Comparison of ENCODE assay signal across 8 cellular contexts in the genomic region with DNA sequence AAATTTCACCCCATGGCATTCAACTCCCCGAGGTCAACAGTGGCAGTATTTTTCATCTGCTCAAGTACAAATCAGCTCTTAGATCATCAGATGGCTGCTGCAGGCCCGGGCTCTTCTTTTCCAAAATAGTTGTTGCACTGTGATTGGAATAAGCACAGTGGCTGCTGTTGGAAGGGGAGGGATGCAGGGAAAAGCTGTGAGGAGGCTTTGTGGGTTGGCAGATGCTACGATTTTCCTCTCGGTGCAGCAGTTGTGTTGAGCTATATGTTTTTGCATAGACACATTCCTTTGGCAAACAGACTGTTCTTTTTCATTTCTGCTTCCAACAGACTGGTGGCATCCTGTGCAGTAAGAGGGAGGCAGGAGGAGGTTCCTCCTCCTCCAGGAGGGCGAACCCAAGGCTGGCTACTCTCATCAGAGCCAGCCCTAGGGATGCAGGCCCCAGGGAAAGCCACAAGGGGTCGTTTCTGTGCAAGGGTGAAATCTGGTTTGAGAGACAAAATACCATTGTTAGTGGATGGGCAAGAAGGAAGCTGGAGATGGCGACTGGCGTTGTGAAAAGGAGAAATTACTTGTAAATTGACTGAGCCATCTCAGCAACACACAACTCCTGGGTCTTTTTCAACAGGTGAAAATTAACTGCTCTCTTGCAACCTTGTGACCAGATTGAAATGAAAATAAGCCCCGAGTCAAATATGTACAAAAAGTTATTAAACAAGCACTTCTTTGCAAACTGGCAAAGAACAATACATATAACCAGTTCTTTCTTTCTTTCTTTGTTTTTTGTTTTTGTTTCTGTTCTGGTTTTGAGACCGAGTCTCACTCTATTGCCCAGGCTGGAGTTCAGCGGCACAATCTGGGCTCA. TPM values are rescaled to one million over a fixed set of nuclear protein-coding genes. Genes with fewer than 3 reads are reported as not detected.
DNase-seq lines count a peak whose midpoint lies in the region; ATAC-seq, FAIRE-seq and TF ChIP-seq lines count a peak whose summit lies in the region.

No MANE protein-coding gene starts in this region.

- TF ChIP-seq POLR2A in K562 (conservative IDR thresholded peaks at IDR 0.05): no peak

- H3K4me2 ChIP-seq in K562 (ENCODE audit: insufficient read depth, low read length): no peak overlapping the region

- H3K9ac ChIP-seq in K562 (ENCODE audit: insufficient read depth in 1 of 2, low read depth in 2 of 2, low read length in 2 of 2): no peak overlapping the region

- TF ChIP-seq EP300 in K562 (IDR thresholded peaks at IDR 0.05; ENCODE audit: low read length): no peak

- WGBS in K562 (ENCODE audit: insufficient coverage, low coverage, missing lambda C conversion rate): 1% methylated on average over 11 of the region's 11 CpGs
- no CpG with 5 or more reads among the region's 11 CpGs for WGBS in iPS DF 6.9 (ENCODE audit: insufficient coverage, insufficient read length)

- no peak overlapping the region for H3K4me3 ChIP-seq in BE2C (ENCODE audit: low read depth, low read length)
- no peak overlapping the region for H3K4me3 ChIP-seq in K562
- H3K4me3 ChIP-seq in iPS DF 6.9 (ENCODE audit: low read length): no peak overlapping the region

- in situ Hi-C loops in K562 (cut with MboI): no loop called here

- ATAC-seq in GM19467 (IDR thresholded peaks at IDR 0.05; ENCODE audit: unreplicated experiment) (peak; percentile 58), K562 (peak; percentile 93)

- peak; percentile 83 for TF ChIP-seq CTCF in BE2C (IDR thresholded peaks at IDR 0.05; ENCODE audit: low read depth, low read length)
- TF ChIP-seq CTCF in K562 (IDR thresholded peaks at IDR 0.05 in 2 of 3, conservative IDR thresholded peaks at IDR 0.05 in 1 of 3; ENCODE audit: insufficient read depth in 2 of 3, low read depth in 1 of 3, low read length in 3 of 3): peak; percentile 71 to 75 (median 74)

- H3K27ac ChIP-seq in K562 (ENCODE audit: extremely low read depth, low read depth, low read length) (no peak overlapping the region), iPS DF 6.9 (ENCODE audit: low read length) (no peak overlapping the region)

- no TSS peak for BruUV-seq in K562 (replicated peaks; lab: Mats Ljungman, UMichigan)

- H3K79me2 ChIP-seq in K562 (ENCODE audit: control insufficient read depth, insufficient read depth, low read length): no peaks in the 10 kb centered on the region

- H4K20me1 ChIP-seq in K562 (replicated peaks; ENCODE audit: control insufficient read depth, insufficient read depth, low read length): no peaks in the 10 kb centered on the region; the same call in 1 of the 2 replicates

- peak; percentile 62 for DNase-seq in BE2C
- peak; percentile 70 for DNase-seq in NCI-H1105 (lab: John Stamatoyannopoulos, UW)
- peak; percentile 73 for DNase-seq in UCSD-AML1 (lab: John Stamatoyannopoulos, UW; ENCODE audit: unreplicated experiment)
- DNase-seq in K562 (ENCODE audit: extremely low read depth in 1 of 4, low spot score in 3 of 4): peak; percentile 37 to 59 (median 46)
- DNase-seq in iPS DF 6.9 (ENCODE audit: low read depth, low spot score): peak; percentile 52
- DNase-seq in stimulated activated CD4-positive, alpha-beta T cell treated with anti-CD3 and anti-CD28 coated beads, Interleukin-12 subunit alpha, Interleukin-12 subunit beta, amount 100 ng/mL, for 4 hours: peak; percentile 63
- no peak for DNase-seq in NK-92 (lab: John Stamatoyannopoulos, UW; ENCODE audit: unreplicated experiment)

- no peaks in the 10 kb centered on the region for H3K9me1 ChIP-seq in K562 (ENCODE audit: control insufficient read depth, insufficient read depth, low read length)

- intact Hi-C loops in K562 (cut with micrococcal nuclease): loop anchor here (1.0 to 2.0 kb wide), 2 partner anchors 152 to 226 kb away; no protein-coding TSS in a partner anchor

- FAIRE-seq in K562 (lab: Jason Lieb, UNC): peak; percentile 77

- CTCF ChIA-PET in K562 (lab: Yijun Ruan, JAX; ENCODE audit: low intra/inter-chr PET ratio): interaction anchor here (0.6 to 1.5 kb wide), 3 partner anchors 152 to 494 kb away, joined by 3 to 7 read pairs (median 3); no protein-coding TSS in a partner anchor

- H3K4me1 ChIP-seq in BE2C (no peaks in the 10 kb centered on the region), K562 (replicated peaks in 1 of 2; ENCODE audit: control insufficient read depth in 2 of 2, insufficient read depth in 2 of 2, low read length in 2 of 2) (no peaks in the 10 kb centered on the region), iPS DF 6.9 (ENCODE audit: control insufficient read depth, insufficient read depth, low read length) (no peaks in the 10 kb centered on the region)

- H3K27me3 ChIP-seq in BE2C (peaks cover 5% of the 10 kb centered on the region; the same call in 1 of the 2 replicates), K562 (ENCODE audit: control insufficient read depth in 2 of 2, insufficient read depth in 2 of 2, low read length in 2 of 2) (peaks cover 0 to 4% of the 10 kb centered on the region in 2 experiments; a peak in 1 of 5 replicates), iPS DF 6.9 (ENCODE audit: control insufficient read depth, insufficient read depth, low read length) (no peaks in the 10 kb centered on the region)

- H2AFZ ChIP-seq in K562 (ENCODE audit: low read depth, low read length): no peak overlapping the region

- H3K36me3 ChIP-seq in BE2C (no peaks in the 10 kb centered on the region), K562 (ENCODE audit: control insufficient read depth, insufficient read depth, low read length) (no peaks in the 10 kb centered on the region), iPS DF 6.9 (ENCODE audit: control insufficient read depth, insufficient read depth, low read length) (no peaks in the 10 kb centered on the region)

- TF ChIP-seq RAD21 in K562 (CRISPR knock-in tag; conservative IDR thresholded peaks at IDR 0.05 in 1 of 2, IDR thresholded peaks at IDR 0.05 in 1 of 2): peak; percentile 44 to 61

- H3K9me3 ChIP-seq in BE2C (no peaks in the 10 kb centered on the region), K562 (replicated peaks; ENCODE audit: control insufficient read depth, insufficient read depth, low read depth, low read length) (no peaks in the 10 kb centered on the region), iPS DF 6.9 (ENCODE audit: control insufficient read depth, insufficient read depth, low read length) (no peaks in the 10 kb centered on the region)

- POLR2A ChIA-PET in K562 (lab: Yijun Ruan, JAX): interaction anchor here (0.6 to 1.6 kb wide), 2 partner anchors 9 to 100 kb away, joined by 3 to 6 read pairs; no protein-coding TSS in a partner anchor

TF ChIP-seq in K562, 482 proteins besides CTCF, POLR2A, EP300 and RAD21:
- TF ChIP-seq SMC3 (conservative IDR thresholded peaks at IDR 0.05; ENCODE audit: insufficient read depth, low read depth, low read length) (peak; percentile 61), ZNF165 (CRISPR knock-in tag; IDR thresholded peaks at IDR 0.05; ENCODE audit: borderline replicate concordance) (no peak)

RNA-seq across cellular contexts. Expression of gene UBASH3B, which starts 26.6 kb away (rescaled TPM):
- not detected for polyA plus RNA-seq in BE2C (2012; ENCODE audit: insufficient read depth, insufficient read length, low read depth)
- not detected in 2 replicates for total RNA-seq in K562 (2011; cell fraction: chromatin; rRNA removed; ENCODE audit: low replicate concordance)
- 1.0 TPM in 1 of 2 replicates, not detected in the other for total RNA-seq in K562 (2011; cell fraction: nucleolus; rRNA removed)
- total RNA-seq in K562 (2011; cell fraction: nucleoplasm; rRNA removed): not detected in 2 replicates
- total RNA-seq in K562 (2014; rRNA removed): 0.16 TPM in 1 of 2 replicates, not detected in the other
- 0.04 TPM in 1 of 2 replicates, not detected in the other for total RNA-seq in K562 (2014; rRNA removed; fragmentation: Illumina TruSeq; extraction: Trizol)
- 0.11 TPM in 1 of 2 replicates, not detected in the other for total RNA-seq in K562 (2015; rRNA removed; fragmentation: Illumina TruSeq; extraction: Trizol)
- 0.31 and 0.40 TPM in 2 replicates for total RNA-seq in K562 (2021)
- polyA plus RNA-seq in K562 (2011; rRNA removed): 0.08 TPM in 1 of 2 replicates, not detected in the other
- polyA plus RNA-seq in K562 (2011; cell fraction: cytosol; rRNA removed): 0.01 and 0.25 TPM in 2 replicates
- 0.21 TPM in 1 of 2 replicates, not detected in the other for polyA plus RNA-seq in K562 (2011; cell fraction: nucleus; rRNA removed)
- polyA plus RNA-seq in K562 (2012): 0.03 and 0.05 TPM in 2 replicates
- polyA plus RNA-seq in K562 (2014; fragmentation: Illumina TruSeq; extraction: Trizol): 0.13 TPM in 1 of 2 replicates, not detected in the other
- under 1 TPM; 0.01 to 0.06 TPM for polyA plus RNA-seq in K562 (2014; fragmentation: Nextera tagmentation; extraction: Ambion mirVana)
- not detected in 2 replicates for polyA plus RNA-seq in K562 (2014; rRNA removed)
- 0.09 and 0.28 TPM in 2 replicates for polyA minus RNA-seq in K562 (2011; rRNA and poly(A)+ RNA removed)
- 0.38 TPM in 1 of 2 replicates, not detected in the other for polyA minus RNA-seq in K562 (2011; cell fraction: cytosol; rRNA and poly(A)+ RNA removed)
- not detected in 2 replicates for polyA minus RNA-seq in K562 (2011; cell fraction: nucleus; rRNA and poly(A)+ RNA removed)
